ENCODE assay signal across 9 cellular contexts in the genomic region with DNA sequence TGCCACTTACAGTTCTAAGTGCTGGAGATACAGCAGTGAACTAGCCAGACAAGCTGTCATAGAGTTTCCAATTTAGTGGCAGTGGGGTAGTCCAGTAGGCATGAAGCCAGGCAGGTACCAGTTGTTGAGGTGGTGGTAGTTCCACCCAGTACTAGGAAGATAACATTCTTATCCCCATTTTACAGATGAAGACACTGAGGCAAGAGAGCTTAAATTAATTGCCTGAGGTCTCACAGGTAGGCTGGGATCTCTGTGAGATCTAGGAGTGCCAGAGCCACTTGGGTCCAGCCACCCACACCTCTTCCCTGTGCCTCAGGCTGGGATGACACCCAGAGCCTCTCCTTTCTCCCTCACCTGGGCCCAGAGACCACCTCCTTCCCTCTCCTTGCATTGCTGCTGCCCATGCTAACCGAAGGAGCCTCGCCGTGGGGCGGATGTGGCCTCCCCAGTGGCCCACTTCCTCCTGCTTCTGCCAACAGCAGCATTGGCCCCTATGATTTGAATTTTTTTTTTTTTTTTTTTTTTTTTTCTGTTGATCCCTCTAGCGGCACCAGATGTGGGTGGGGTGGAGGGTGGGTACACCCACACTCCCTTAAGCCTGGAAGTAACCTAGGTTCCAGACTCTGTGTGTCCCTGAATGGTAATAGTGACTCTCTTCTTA.
DNase-seq lines count a peak whose midpoint lies in the region; ATAC-seq and TF ChIP-seq lines count a peak whose summit lies in the region.
"Had no signal": no experiment of that assay in that cellular context is flagged by ENCODE, and none has a peak within 500 bp of the region (broad histone marks: within the 10 kb centered on the region; RNA-seq: fewer than 3 reads in every experiment).

No MANE protein-coding gene starts in this region.

- WGBS in upper lobe of left lung, 2 donors = 65 to 72% methylated on average over 5 of the region's 5 CpGs

- intact Hi-C loops in Right ventricle myocardium inferior (cut with DNase I) (no loop called here), cardiac septum (cut with DNase I) (no loop called here), left ventricle myocardium superior (cut with micrococcal nuclease) (no loop called here)
- intact Hi-C loops in activated CD4-positive, alpha-beta memory T cell treated with anti-CD3 and anti-CD28 coated beads for 36 hours (cut with micrococcal nuclease) = loop anchor here (2.0 to 5.0 kb wide), 2 partner anchors 13 to 72 kb away; no protein-coding TSS in a partner anchor

- TF ChIP-seq EP300 in upper lobe of left lung (IDR thresholded peaks at IDR 0.05) = no peak

- H3K4me3 ChIP-seq in upper lobe of left lung = no peak overlapping the region
- H3K4me3 ChIP-seq: A549 had no signal

- H3K36me3 Mint-ChIP-seq in activated CD4-positive, alpha-beta memory T cell treated with anti-CD3 and anti-CD28 coated beads for 36 hours = no peaks in the 10 kb centered on the region

- H3K36me3 ChIP-seq in upper lobe of left lung = no peaks in the 10 kb centered on the region

- H3K27ac Mint-ChIP-seq in activated CD4-positive, alpha-beta memory T cell treated with anti-CD3 and anti-CD28 coated beads for 36 hours = peak overlapping the region; percentile 77

- no peaks in the 10 kb centered on the region for H3K27me3 ChIP-seq in upper lobe of left lung

- H3K27ac ChIP-seq in upper lobe of left lung = peak overlapping the region in 1 of 4 donors; percentile 54
- H3K27ac ChIP-seq: A549 had no signal

- CTCF ChIA-PET in activated CD4-positive, alpha-beta memory T cell treated with anti-CD3 and anti-CD28 coated beads for 36 hours (lab: Charles Lee) = interaction anchor here (1.0 to 2.2 kb wide), 4 partner anchors 50 to 146 kb away, joined by 4 to 6 read pairs (median 4); no protein-coding TSS in a partner anchor

- H3K4me3 Mint-ChIP-seq in activated CD4-positive, alpha-beta memory T cell treated with anti-CD3 and anti-CD28 coated beads for 36 hours = peak overlapping the region; percentile 21

- H3K27me3 Mint-ChIP-seq in activated CD4-positive, alpha-beta memory T cell treated with anti-CD3 and anti-CD28 coated beads for 36 hours = no peaks in the 10 kb centered on the region

- DNase-seq in Right ventricle myocardium inferior (ENCODE audit: missing footprints) (peak; percentile 77), cardiac septum (ENCODE audit: low spot score) (no peak), left ventricle myocardium superior (peak; percentile 52), upper lobe of left lung (peak; percentile 48 to 79), GM03348 (ENCODE audit: low spot score) (no peak), ecto neural progenitor cell (ENCODE audit: low spot score) (no peak)
- DNase-seq in activated CD4-positive, alpha-beta memory T cell treated with anti-CD3 and anti-CD28 coated beads for 36 hours = peak; percentile 80

- ATAC-seq in Right ventricle myocardium inferior (no peak), left ventricle myocardium superior (no peak), upper lobe of left lung (ENCODE audit: low FRiP score in 2 of 2) (peak in 1 of 2 donors; percentile 42), GM21619 (IDR thresholded peaks at IDR 0.05; ENCODE audit: unreplicated experiment) (no peak)
- ATAC-seq: A549 had no signal

- peaks cover 0 to 14% (median 4%) of the 10 kb centered on the region in 4 donors for H3K4me1 ChIP-seq in upper lobe of left lung
- H3K4me1 ChIP-seq: A549 had no signal

- POLR2A ChIA-PET in activated CD4-positive, alpha-beta memory T cell treated with anti-CD3 and anti-CD28 coated beads for 36 hours (lab: Charles Lee) = interaction anchor here (0.6 to 1.6 kb wide), 2 partner anchors 10 to 70 kb away, joined by 4 to 5 read pairs; no protein-coding TSS in a partner anchor

- TF ChIP-seq CTCF in upper lobe of left lung (IDR thresholded peaks at IDR 0.05) = no peak

- peaks cover 90% of the 10 kb centered on the region for H3K4me1 Mint-ChIP-seq in activated CD4-positive, alpha-beta memory T cell treated with anti-CD3 and anti-CD28 coated beads for 36 hours (ENCODE audit: low read depth)

- no peak for TF ChIP-seq POLR2A in upper lobe of left lung (IDR thresholded peaks at IDR 0.05)

- H3K9me3 Mint-ChIP-seq in activated CD4-positive, alpha-beta memory T cell treated with anti-CD3 and anti-CD28 coated beads for 36 hours = no peaks in the 10 kb centered on the region

- H3K9me3 ChIP-seq in upper lobe of left lung = no peaks in the 10 kb centered on the region
- H3K9me3 ChIP-seq: A549 had no signal

Comparison
In these comparisons a context has a peak if more than half of its experiments do, and no peak if none do; other contexts are left out.
1. DNase-seq: peak in Right ventricle myocardium inferior (single experiment), activated CD4-positive, alpha-beta memory T cell treated with anti-CD3 and anti-CD28 coated beads for 36 hours (single experiment), left ventricle myocardium superior (single experiment) and upper lobe of left lung (2 of 2); none in cardiac septum (single experiment), GM03348 (single experiment) and ecto neural progenitor cell (single experiment).